ENCODE assay signal across 8 cellular contexts in the genomic region with DNA sequence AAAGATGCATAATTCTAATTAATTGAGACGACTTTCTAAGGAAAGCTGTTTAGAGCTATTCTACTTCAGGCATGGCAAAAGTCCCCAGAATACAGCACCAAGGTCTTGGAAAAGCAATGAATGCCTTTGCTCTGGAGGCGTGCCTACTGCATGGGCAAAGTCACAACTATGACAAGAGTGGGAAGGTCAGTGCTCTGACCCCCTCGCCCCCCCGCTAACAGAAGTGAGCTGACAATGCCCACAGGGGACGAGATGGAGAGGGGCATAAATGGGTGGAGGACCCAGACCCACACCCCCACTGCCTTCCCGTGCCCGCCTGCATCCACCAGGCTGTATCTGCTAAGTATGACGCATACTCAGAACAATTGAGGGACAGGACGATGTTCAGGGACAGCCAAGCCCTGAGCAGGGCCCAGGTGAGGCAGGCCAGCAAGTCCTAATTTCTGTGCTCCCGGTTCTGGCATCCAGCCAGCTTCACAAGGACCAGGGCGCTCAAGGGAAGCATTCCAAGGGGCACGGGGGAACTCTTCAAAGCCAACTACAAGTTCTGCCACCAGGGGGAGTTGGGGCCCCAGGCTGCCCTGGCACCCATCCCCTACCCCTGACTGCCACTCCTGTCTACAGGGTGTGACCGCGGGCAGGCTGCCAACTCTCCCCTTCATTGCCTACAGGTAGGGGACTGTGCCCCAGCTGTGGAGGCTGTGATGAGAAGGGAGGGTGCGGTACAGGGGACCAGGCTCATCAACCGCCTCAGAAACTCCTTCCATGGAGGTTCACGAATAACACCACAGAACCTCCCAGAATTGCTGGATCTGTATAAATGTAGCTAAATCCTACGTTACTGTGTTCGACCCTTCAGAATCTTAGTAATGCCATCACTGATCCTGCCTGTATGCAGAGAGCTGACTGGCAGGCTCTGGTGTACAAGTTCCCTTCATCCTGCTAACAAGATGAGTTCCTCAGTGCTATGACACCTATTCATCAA. TPM values are rescaled to one million over a fixed set of nuclear protein-coding genes. Genes with fewer than 3 reads are reported as not detected.
A peak's percentile ranks its signal among the peaks of the same experiment; 100 is the strongest.
DNase-seq lines count a peak whose midpoint lies in the region; ATAC-seq, FAIRE-seq and TF ChIP-seq lines count a peak whose summit lies in the region.

No MANE protein-coding gene starts in this region.

- H3K4ac ChIP-seq in mesendoderm (ENCODE audit: low read depth, low read length), result no peak overlapping the region

- H2BK5ac ChIP-seq in mesendoderm (ENCODE audit: low read length), result no peak overlapping the region

- H2BK15ac ChIP-seq in mesendoderm (replicated peaks; ENCODE audit: low read depth), result no peak overlapping the region

- H3K9ac ChIP-seq in mesendoderm (ENCODE audit: low read length), result no peak overlapping the region

- CTCF ChIA-PET in A549 (lab: Yijun Ruan, JAX), result interaction anchor here (0.6 to 4.8 kb wide), 31 partner anchors 8 to 298 kb away, joined by 3 to 52 read pairs (median 4); a partner anchor contains a TSS

- TF ChIP-seq CTCF in A549 (IDR thresholded peaks at IDR 0.05) (peak; percentile 65), choroid plexus epithelial cell (conservative IDR thresholded peaks at IDR 0.05; ENCODE audit: low read depth, low read length) (peak; percentile 80)

- WGBS in A549 (ENCODE audit: missing lambda C conversion rate), result 65% methylated on average over 16 of the region's 19 CpGs
- WGBS in mesendoderm (ENCODE audit: extremely low coverage, insufficient coverage, low lambda C conversion rate), result no CpG with 5 or more reads among the region's 19 CpGs

- peak; percentile 57 to 58 for TF ChIP-seq RAD21 in A549 (conservative IDR thresholded peaks at IDR 0.05 in 1 of 2, IDR thresholded peaks at IDR 0.05 in 1 of 2)

- H3K27ac ChIP-seq in A549 (peak overlapping the region in 1 of 2 experiments; percentile 13; a peak in 1 of 6 replicates), mesendoderm (ENCODE audit: low read depth, low read length) (no peak overlapping the region)

- TF ChIP-seq EP300 in A549 (IDR thresholded peaks at IDR 0.05), result no peak

- no peak overlapping the region for H2BK120ac ChIP-seq in mesendoderm (ENCODE audit: low read depth, low read length)

- ATAC-seq in A549 (peak; percentile 81 to 92; a peak in 5 of 6 replicates), HG03521 (IDR thresholded peaks at IDR 0.05; ENCODE audit: unreplicated experiment) (no peak)

- no peak overlapping the region for H3K4me3 ChIP-seq in A549
- no peak overlapping the region for H3K4me3 ChIP-seq in choroid plexus epithelial cell (ENCODE audit: low read depth, low read length)
- no peak overlapping the region for H3K4me3 ChIP-seq in mesendoderm (ENCODE audit: low read length)

- H4K8ac ChIP-seq in mesendoderm (ENCODE audit: low read depth, low read length), result no peak overlapping the region

- H2AK5ac ChIP-seq in mesendoderm (ENCODE audit: low read length), result no peak overlapping the region

- no peak overlapping the region for H4K5ac ChIP-seq in mesendoderm (ENCODE audit: low read length)

- H3K79me1 ChIP-seq in mesendoderm (ENCODE audit: low read length), result no peaks in the 10 kb centered on the region

- peaks cover 29% of the 10 kb centered on the region for H3K4me1 ChIP-seq in A549
- H3K4me1 ChIP-seq in mesendoderm (ENCODE audit: control insufficient read depth, low read depth, low read length), result peaks cover 5% of the 10 kb centered on the region

- DNase-seq in A549 (ENCODE audit: low read depth in 1 of 2, low spot score in 1 of 2), result peak; percentile 70 to 74
- peak; percentile 54 for DNase-seq in GM18507 (ENCODE audit: extremely low spot score, insufficient read length, low read depth)
- peak; percentile 84 for DNase-seq in NCI-H345 treated with DMSO at 0.1 percent for 48 hours (lab: John Stamatoyannopoulos, UW; ENCODE audit: unreplicated experiment)
- peak; percentile 48 for DNase-seq in activated CD4-positive, alpha-beta T cell treated with anti-CD3 and anti-CD28 coated beads for 24 hours (ENCODE audit: low read depth in 2 of 2)
- peak; percentile 44 for DNase-seq in choroid plexus epithelial cell (ENCODE audit: low read depth)
- peak; percentile 74 for DNase-seq in mesendoderm
- peak; percentile 24 to 51 for DNase-seq in stimulated activated CD8-positive, alpha-beta memory T cell treated with anti-CD3 and anti-CD28 coated beads, Interleukin-7, amount 100 ng/mL, for 48 hours (ENCODE audit: extremely low read depth in 1 of 2, low read depth in 1 of 2)

- TF ChIP-seq POLR2A in A549 (IDR thresholded peaks at IDR 0.05; ENCODE audit: low read length), result no peak

- H3K18ac ChIP-seq in mesendoderm (ENCODE audit: low read length), result no peak overlapping the region

- no peaks in the 10 kb centered on the region for H3K36me3 ChIP-seq in mesendoderm (ENCODE audit: control insufficient read depth, insufficient read depth, low read length)

- no peaks in the 10 kb centered on the region for H3K9me3 ChIP-seq in A549

- no peaks in the 10 kb centered on the region for H3K27me3 ChIP-seq in mesendoderm (ENCODE audit: insufficient read depth, low read length, poor library complexity)

- H3K79me2 ChIP-seq in mesendoderm (ENCODE audit: control insufficient read depth, insufficient read depth, low read length), result no peaks in the 10 kb centered on the region

- POLR2A ChIA-PET in A549 (lab: Yijun Ruan, JAX), result interaction anchor here (0.7 kb wide), 1 partner anchor 20 kb away, joined by 3 read pairs; no protein-coding TSS in a partner anchor

- no peak overlapping the region for H3K23ac ChIP-seq in mesendoderm (ENCODE audit: low read length)

- no peak overlapping the region for H3K56ac ChIP-seq in mesendoderm (ENCODE audit: low read length)

- no peak for FAIRE-seq in A549 (lab: Jason Lieb, UNC)
- FAIRE-seq in GM18507 (lab: Jason Lieb, UNC), result no peak

- H3K4me2 ChIP-seq in A549, result peak overlapping the region; percentile 16; the same call in 1 of the 3 replicates
- H3K4me2 ChIP-seq in mesendoderm (ENCODE audit: low read length), result no peak overlapping the region

TF ChIP-seq in A549, 52 proteins besides CTCF, POLR2A, EP300 and RAD21:
- TF ChIP-seq, protein P1, sequence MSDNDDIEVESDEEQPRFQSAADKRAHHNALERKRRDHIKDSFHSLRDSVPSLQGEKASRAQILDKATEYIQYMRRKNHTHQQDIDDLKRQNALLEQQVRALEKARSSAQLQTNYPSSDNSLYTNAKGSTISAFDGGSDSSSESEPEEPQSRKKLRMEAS (IDR thresholded peaks at IDR 0.05), result 0 out of 2 replicates have a peak, but pooled peaks have one; percentile 23
- TF ChIP-seq MYC (IDR thresholded peaks at IDR 0.05; ENCODE audit: borderline replicate concordance, low read length), result no peak
- TF ChIP-seq KDM5A (IDR thresholded peaks at IDR 0.05), result no peak
- TF ChIP-seq, protein P2, sequence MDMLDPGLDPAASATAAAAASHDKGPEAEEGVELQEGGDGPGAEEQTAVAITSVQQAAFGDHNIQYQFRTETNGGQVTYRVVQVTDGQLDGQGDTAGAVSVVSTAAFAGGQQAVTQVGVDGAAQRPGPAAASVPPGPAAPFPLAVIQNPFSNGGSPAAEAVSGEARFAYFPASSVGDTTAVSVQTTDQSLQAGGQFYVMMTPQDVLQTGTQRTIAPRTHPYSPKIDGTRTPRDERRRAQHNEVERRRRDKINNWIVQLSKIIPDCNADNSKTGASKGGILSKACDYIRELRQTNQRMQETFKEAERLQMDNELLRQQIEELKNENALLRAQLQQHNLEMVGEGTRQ (IDR thresholded peaks at IDR 0.05), result no peak
- TF ChIP-seq SMC3 (IDR thresholded peaks at IDR 0.05), result peak; percentile 75
- no peak for TF ChIP-seq MAZ (IDR thresholded peaks at IDR 0.05; ENCODE audit: borderline replicate concordance, low read depth, low read length)

RNA-seq across cellular contexts. Expression of a gene that starts 20.8 kb away (rescaled TPM):
- polyA plus RNA-seq in A549 (2011; rRNA removed), result 15.8 and 17.0 TPM in 2 replicates
- 44.9 and 59.3 TPM in 2 replicates for polyA plus RNA-seq in A549 (2012; cell fraction: cytosol; rRNA removed)
- polyA plus RNA-seq in A549 (2012; cell fraction: nucleus; rRNA removed), result 83.4 and 117 TPM in 2 replicates
- polyA plus RNA-seq in A549 (2017; fragmentation: RNase III; extraction: RNeasy Plus Mini Kit Qiagen cat#74134 plus additional on column Dnase treatment), result 24.6 to 28.4 TPM (median 25.9 TPM) in 3 replicates
- 19.7 and 35.0 TPM in 2 replicates for polyA minus RNA-seq in A549 (2011; rRNA and poly(A)+ RNA removed)
- 23.1 TPM for polyA plus RNA-seq in mesendoderm (2013, experiment 1 of 2)
- polyA plus RNA-seq in mesendoderm (2013, experiment 2 of 2), result 22.9 TPM

RNA-seq across cellular contexts. Expression of a gene that starts 34.8 kb away (rescaled TPM):
- polyA plus RNA-seq in A549 (2011; rRNA removed) (not detected in 2 replicates), A549 (2017; fragmentation: RNase III; extraction: RNeasy Plus Mini Kit Qiagen cat#74134 plus additional on column Dnase treatment) (not detected in 3 replicates)
- not detected in 2 replicates for polyA plus RNA-seq in A549 (2012; cell fraction: cytosol; rRNA removed)
- polyA plus RNA-seq in A549 (2012; cell fraction: nucleus; rRNA removed), result not detected in 2 replicates
- polyA minus RNA-seq in A549 (2011; rRNA and poly(A)+ RNA removed), result 0.29 and 1.0 TPM in 2 replicates
- polyA plus RNA-seq in mesendoderm (2013, experiment 1 of 2), result not detected
- not detected for polyA plus RNA-seq in mesendoderm (2013, experiment 2 of 2)

RNA-seq across cellular contexts. Expression of a gene that starts 39.6 kb away (rescaled TPM):
- 25.5 and 28.2 TPM in 2 replicates for polyA plus RNA-seq in A549 (2011; rRNA removed)
- 94.6 and 128 TPM in 2 replicates for polyA plus RNA-seq in A549 (2012; cell fraction: cytosol; rRNA removed)
- 84.2 and 86.7 TPM in 2 replicates for polyA plus RNA-seq in A549 (2012; cell fraction: nucleus; rRNA removed)
- polyA plus RNA-seq in A549 (2017; fragmentation: RNase III; extraction: RNeasy Plus Mini Kit Qiagen cat#74134 plus additional on column Dnase treatment), result 42.3 to 54.3 TPM (median 47.6 TPM) in 3 replicates
- polyA minus RNA-seq in A549 (2011; rRNA and poly(A)+ RNA removed), result 9.2 and 12.1 TPM in 2 replicates
- polyA plus RNA-seq in mesendoderm (2013, experiment 1 of 2), result 60.2 TPM
- 62.3 TPM for polyA plus RNA-seq in mesendoderm (2013, experiment 2 of 2)

RNA-seq across cellular contexts. Expression of a gene that starts 45.2 kb away (rescaled TPM):
- polyA plus RNA-seq in A549 (2011; rRNA removed) (13.5 and 17.9 TPM in 2 replicates), A549 (2017; fragmentation: RNase III; extraction: RNeasy Plus Mini Kit Qiagen cat#74134 plus additional on column Dnase treatment) (17.5 to 20.5 TPM (median 19.2 TPM) in 3 replicates)
- 23.5 and 28.8 TPM in 2 replicates for polyA plus RNA-seq in A549 (2012; cell fraction: cytosol; rRNA removed)
- 154 and 178 TPM in 2 replicates for polyA plus RNA-seq in A549 (2012; cell fraction: nucleus; rRNA removed)
- 8.0 and 10.6 TPM in 2 replicates for polyA minus RNA-seq in A549 (2011; rRNA and poly(A)+ RNA removed)
- 95.5 TPM for polyA plus RNA-seq in mesendoderm (2013, experiment 1 of 2)
- polyA plus RNA-seq in mesendoderm (2013, experiment 2 of 2), result 92.6 TPM

RNA-seq across cellular contexts. Expression of a gene that starts 48.1 kb away (rescaled TPM):
- polyA plus RNA-seq in A549 (2011; rRNA removed) (not detected in 2 replicates), A549 (2017; fragmentation: RNase III; extraction: RNeasy Plus Mini Kit Qiagen cat#74134 plus additional on column Dnase treatment) (not detected in 3 replicates)
- not detected in 2 replicates for polyA plus RNA-seq in A549 (2012; cell fraction: cytosol; rRNA removed)
- not detected in 2 replicates for polyA plus RNA-seq in A549 (2012; cell fraction: nucleus; rRNA removed)
- polyA minus RNA-seq in A549 (2011; rRNA and poly(A)+ RNA removed), result not detected in 2 replicates
- not detected for polyA plus RNA-seq in mesendoderm (2013, experiment 1 of 2)
- polyA plus RNA-seq in mesendoderm (2013, experiment 2 of 2), result not detected
